In the genomic region with DNA sequence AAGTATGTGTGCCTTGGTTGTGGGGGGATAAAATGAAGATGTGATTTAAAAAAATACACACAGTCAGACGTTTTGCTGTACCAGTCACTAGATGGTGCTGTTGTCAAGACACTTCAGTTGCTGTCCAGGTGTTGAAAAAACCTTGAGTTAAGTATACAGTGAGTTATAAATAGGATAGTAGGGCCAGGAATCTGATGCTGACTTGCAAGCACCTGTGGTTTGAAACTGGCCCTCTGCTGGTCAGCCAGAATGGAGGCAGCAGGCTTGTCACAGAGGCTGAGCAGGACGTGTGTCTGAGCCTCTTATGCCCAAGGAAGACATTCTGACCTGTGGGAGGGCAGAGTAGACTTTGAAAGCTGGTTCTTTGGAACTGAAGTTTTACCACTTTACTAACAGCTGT, we compare ENCODE assay signal across 8 cellular contexts. TPM values are rescaled to one million over a fixed set of nuclear protein-coding genes. Genes with fewer than 3 reads are reported as not detected.
A peak's percentile ranks its signal among the peaks of the same experiment; 100 is the strongest.
DNase-seq lines count a peak whose midpoint lies in the region; ATAC-seq and TF ChIP-seq lines count a peak whose summit lies in the region.

No MANE protein-coding gene starts in this region.

- no peaks in the 10 kb centered on the region for H3K27me3 Mint-ChIP-seq in activated CD4-positive, alpha-beta memory T cell treated with anti-CD3 and anti-CD28 coated beads for 36 hours
- no peaks in the 10 kb centered on the region for H3K27me3 Mint-ChIP-seq in progenitor cell of endocrine pancreas

- intact Hi-C loops in activated CD4-positive, alpha-beta memory T cell treated with anti-CD3 and anti-CD28 coated beads for 36 hours (cut with micrococcal nuclease), result loop anchor here (2.0 to 10.0 kb wide), 4 partner anchors 53 to 311 kb away; a partner anchor contains a TSS

- H3K4me3 ChIP-seq in HEK293 (ENCODE audit: low read depth, low read length) (no peak overlapping the region), fibroblast of villous mesenchyme (ENCODE audit: low read depth, low read length) (no peak overlapping the region)

- peaks cover 34% of the 10 kb centered on the region for H3K36me3 Mint-ChIP-seq in activated CD4-positive, alpha-beta memory T cell treated with anti-CD3 and anti-CD28 coated beads for 36 hours
- peaks cover 18% of the 10 kb centered on the region for H3K36me3 Mint-ChIP-seq in progenitor cell of endocrine pancreas (ENCODE audit: insufficient read depth)

- TF ChIP-seq CTCF in HEK293 (tag by site-specific recombination; IDR thresholded peaks at IDR 0.05) (peak; percentile 40; the same call in 1 of the 2 replicates), fibroblast of villous mesenchyme (IDR thresholded peaks at IDR 0.05; ENCODE audit: insufficient read depth, low read depth, low read length) (peak; percentile 60), progenitor cell of endocrine pancreas (IDR thresholded peaks at IDR 0.05; ENCODE audit: unreplicated experiment) (peak; percentile 69)

- no peaks in the 10 kb centered on the region for H3K4me1 ChIP-seq in HEK293 (ENCODE audit: control insufficient read depth, insufficient read depth, low read length)

- POLR2A ChIA-PET in HEK293 (lab: Yijun Ruan, JAX), result interaction anchor here (1.0 kb wide), 1 partner anchor 51 kb away, joined by 4 read pairs; a partner anchor contains a TSS
- POLR2A ChIA-PET in activated CD4-positive, alpha-beta memory T cell treated with anti-CD3 and anti-CD28 coated beads for 36 hours (lab: Charles Lee), result no interaction called here

- no peaks in the 10 kb centered on the region for H3K9me3 ChIP-seq in HEK293 (ENCODE audit: control insufficient read depth, insufficient read depth, low read depth, low read length)

- no peaks in the 10 kb centered on the region for H3K9me3 Mint-ChIP-seq in activated CD4-positive, alpha-beta memory T cell treated with anti-CD3 and anti-CD28 coated beads for 36 hours
- H3K9me3 Mint-ChIP-seq in progenitor cell of endocrine pancreas (ENCODE audit: low read depth), result no peaks in the 10 kb centered on the region

- ATAC-seq in HG02588 (IDR thresholded peaks at IDR 0.05; ENCODE audit: unreplicated experiment) (no peak), HG03139 (IDR thresholded peaks at IDR 0.05; ENCODE audit: unreplicated experiment) (no peak)

- no peak overlapping the region for H3K27ac ChIP-seq in HEK293 (ENCODE audit: extremely low read depth, low read depth, low read length)

- DNase-seq in DMS79 (lab: John Stamatoyannopoulos, UW) (peak; percentile 66), NCI-H2227 treated with DMSO at 0.1 percent for 48 hours (lab: John Stamatoyannopoulos, UW) (peak; percentile 76), fibroblast of villous mesenchyme (ENCODE audit: low read depth) (peak; percentile 54), progenitor cell of endocrine pancreas (ENCODE audit: low spot score, unreplicated experiment) (peak; percentile 14)
- DNase-seq in activated CD4-positive, alpha-beta memory T cell treated with anti-CD3 and anti-CD28 coated beads for 36 hours, result peak; percentile 16

- no peak overlapping the region for H3K4me3 Mint-ChIP-seq in activated CD4-positive, alpha-beta memory T cell treated with anti-CD3 and anti-CD28 coated beads for 36 hours
- no peak overlapping the region for H3K4me3 Mint-ChIP-seq in progenitor cell of endocrine pancreas (ENCODE audit: low read depth)

- H3K4me1 Mint-ChIP-seq in activated CD4-positive, alpha-beta memory T cell treated with anti-CD3 and anti-CD28 coated beads for 36 hours (ENCODE audit: low read depth), result no peaks in the 10 kb centered on the region
- no peaks in the 10 kb centered on the region for H3K4me1 Mint-ChIP-seq in progenitor cell of endocrine pancreas (ENCODE audit: low read depth)

- CTCF ChIA-PET in HEK293 (lab: Yijun Ruan, JAX), result interaction anchor here (0.7 to 3.3 kb wide), 24 partner anchors 10 to 472 kb away, joined by 3 to 22 read pairs (median 5); a partner anchor contains a TSS
- CTCF ChIA-PET in activated CD4-positive, alpha-beta memory T cell treated with anti-CD3 and anti-CD28 coated beads for 36 hours (lab: Charles Lee), result interaction anchor here (0.6 to 2.5 kb wide), 16 partner anchors 8 to 311 kb away, joined by 3 to 14 read pairs (median 4); a partner anchor contains a TSS

- H3K36me3 ChIP-seq in HEK293 (ENCODE audit: control insufficient read depth in 2 of 2, insufficient read depth in 1 of 2, low read length in 2 of 2), result peaks cover 45 to 77% of the 10 kb centered on the region in 2 experiments

- no peak overlapping the region for H3K27ac Mint-ChIP-seq in activated CD4-positive, alpha-beta memory T cell treated with anti-CD3 and anti-CD28 coated beads for 36 hours
- H3K27ac Mint-ChIP-seq in progenitor cell of endocrine pancreas, result peak overlapping the region; percentile 30

TF ChIP-seq in HEK293, 187 proteins besides CTCF, POLR2A, EP300 and RAD21 (continues in another document):
- TF ChIP-seq, protein P1, sequence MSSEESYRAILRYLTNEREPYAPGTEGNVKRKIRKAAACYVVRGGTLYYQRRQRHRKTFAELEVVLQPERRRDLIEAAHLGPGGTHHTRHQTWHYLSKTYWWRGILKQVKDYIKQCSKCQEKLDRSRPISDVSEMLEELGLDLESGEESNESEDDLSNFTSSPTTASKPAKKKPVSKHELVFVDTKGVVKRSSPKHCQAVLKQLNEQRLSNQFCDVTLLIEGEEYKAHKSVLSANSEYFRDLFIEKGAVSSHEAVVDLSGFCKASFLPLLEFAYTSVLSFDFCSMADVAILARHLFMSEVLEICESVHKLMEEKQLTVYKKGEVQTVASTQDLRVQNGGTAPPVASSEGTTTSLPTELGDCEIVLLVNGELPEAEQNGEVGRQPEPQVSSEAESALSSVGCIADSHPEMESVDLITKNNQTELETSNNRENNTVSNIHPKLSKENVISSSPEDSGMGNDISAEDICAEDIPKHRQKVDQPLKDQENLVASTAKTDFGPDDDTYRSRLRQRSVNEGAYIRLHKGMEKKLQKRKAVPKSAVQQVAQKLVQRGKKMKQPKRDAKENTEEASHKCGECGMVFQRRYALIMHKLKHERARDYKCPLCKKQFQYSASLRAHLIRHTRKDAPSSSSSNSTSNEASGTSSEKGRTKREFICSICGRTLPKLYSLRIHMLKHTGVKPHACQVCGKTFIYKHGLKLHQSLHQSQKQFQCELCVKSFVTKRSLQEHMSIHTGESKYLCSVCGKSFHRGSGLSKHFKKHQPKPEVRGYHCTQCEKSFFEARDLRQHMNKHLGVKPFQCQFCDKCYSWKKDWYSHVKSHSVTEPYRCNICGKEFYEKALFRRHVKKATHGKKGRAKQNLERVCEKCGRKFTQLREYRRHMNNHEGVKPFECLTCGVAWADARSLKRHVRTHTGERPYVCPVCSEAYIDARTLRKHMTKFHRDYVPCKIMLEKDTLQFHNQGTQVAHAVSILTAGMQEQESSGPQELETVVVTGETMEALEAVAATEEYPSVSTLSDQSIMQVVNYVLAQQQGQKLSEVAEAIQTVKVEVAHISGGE (tag by site-specific recombination; conservative IDR thresholded peaks at IDR 0.05; ENCODE audit: low read depth), result no peak
- no peak for TF ChIP-seq ZNF354C (tag by site-specific recombination; IDR thresholded peaks at IDR 0.05; ENCODE audit: borderline replicate concordance, low read depth)
- TF ChIP-seq, protein P2, sequence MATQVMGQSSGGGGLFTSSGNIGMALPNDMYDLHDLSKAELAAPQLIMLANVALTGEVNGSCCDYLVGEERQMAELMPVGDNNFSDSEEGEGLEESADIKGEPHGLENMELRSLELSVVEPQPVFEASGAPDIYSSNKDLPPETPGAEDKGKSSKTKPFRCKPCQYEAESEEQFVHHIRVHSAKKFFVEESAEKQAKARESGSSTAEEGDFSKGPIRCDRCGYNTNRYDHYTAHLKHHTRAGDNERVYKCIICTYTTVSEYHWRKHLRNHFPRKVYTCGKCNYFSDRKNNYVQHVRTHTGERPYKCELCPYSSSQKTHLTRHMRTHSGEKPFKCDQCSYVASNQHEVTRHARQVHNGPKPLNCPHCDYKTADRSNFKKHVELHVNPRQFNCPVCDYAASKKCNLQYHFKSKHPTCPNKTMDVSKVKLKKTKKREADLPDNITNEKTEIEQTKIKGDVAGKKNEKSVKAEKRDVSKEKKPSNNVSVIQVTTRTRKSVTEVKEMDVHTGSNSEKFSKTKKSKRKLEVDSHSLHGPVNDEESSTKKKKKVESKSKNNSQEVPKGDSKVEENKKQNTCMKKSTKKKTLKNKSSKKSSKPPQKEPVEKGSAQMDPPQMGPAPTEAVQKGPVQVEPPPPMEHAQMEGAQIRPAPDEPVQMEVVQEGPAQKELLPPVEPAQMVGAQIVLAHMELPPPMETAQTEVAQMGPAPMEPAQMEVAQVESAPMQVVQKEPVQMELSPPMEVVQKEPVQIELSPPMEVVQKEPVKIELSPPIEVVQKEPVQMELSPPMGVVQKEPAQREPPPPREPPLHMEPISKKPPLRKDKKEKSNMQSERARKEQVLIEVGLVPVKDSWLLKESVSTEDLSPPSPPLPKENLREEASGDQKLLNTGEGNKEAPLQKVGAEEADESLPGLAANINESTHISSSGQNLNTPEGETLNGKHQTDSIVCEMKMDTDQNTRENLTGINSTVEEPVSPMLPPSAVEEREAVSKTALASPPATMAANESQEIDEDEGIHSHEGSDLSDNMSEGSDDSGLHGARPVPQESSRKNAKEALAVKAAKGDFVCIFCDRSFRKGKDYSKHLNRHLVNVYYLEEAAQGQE (tag by site-specific recombination; IDR thresholded peaks at IDR 0.05), result peak; percentile 92
- 0 out of 2 replicates have a peak, but pooled peaks have one; percentile 24 for TF ChIP-seq ZNF24 (tag by site-specific recombination; IDR thresholded peaks at IDR 0.05)
- TF ChIP-seq ZNF157 (tag by site-specific recombination; IDR thresholded peaks at IDR 0.05), result no peak
- TF ChIP-seq, protein P3, sequence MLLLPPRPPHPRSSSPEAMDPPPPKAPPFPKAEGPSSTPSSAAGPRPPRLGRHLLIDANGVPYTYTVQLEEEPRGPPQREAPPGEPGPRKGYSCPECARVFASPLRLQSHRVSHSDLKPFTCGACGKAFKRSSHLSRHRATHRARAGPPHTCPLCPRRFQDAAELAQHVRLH (tag by site-specific recombination; IDR thresholded peaks at IDR 0.05), result no peak
- TF ChIP-seq ZNF530 (tag by site-specific recombination; IDR thresholded peaks at IDR 0.05; ENCODE audit: low read depth), result no peak
- TF ChIP-seq ZNF2 (tag by site-specific recombination; IDR thresholded peaks at IDR 0.05), result peak; percentile 95
- TF ChIP-seq ZBTB48 (tag by site-specific recombination; IDR thresholded peaks at IDR 0.05), result no peak

RNA-seq across cellular contexts. Expression of a gene that starts 27.8 kb away (rescaled TPM):
- total RNA-seq in activated CD4-positive, alpha-beta memory T cell treated with anti-CD3 and anti-CD28 coated beads for 36 hours, result 10 to 100 TPM; 24.3 to 25.6 TPM
- total RNA-seq in fibroblast of villous mesenchyme, result 19.0 and 22.5 TPM in 2 replicates
- 30.8 and 34.2 TPM in 2 replicates for total RNA-seq in progenitor cell of endocrine pancreas

RNA-seq across cellular contexts. Expression of a gene that starts 51.4 kb away (rescaled TPM):
- 10 to 100 TPM; 69.2 to 70.1 TPM for total RNA-seq in activated CD4-positive, alpha-beta memory T cell treated with anti-CD3 and anti-CD28 coated beads for 36 hours
- total RNA-seq in fibroblast of villous mesenchyme, result 39.0 and 49.7 TPM in 2 replicates
- 48.0 and 50.5 TPM in 2 replicates for total RNA-seq in progenitor cell of endocrine pancreas

Comparison
In these comparisons a context has a peak if more than half of its experiments do, and no peak if none do; other contexts are left out.
1. DNase-seq: peak in every context shown above with its lines; median percentile 76 in NCI-H2227 treated with DMSO at 0.1 percent for 48 hours; 66 in DMS79; 54 in fibroblast of villous mesenchyme; 16 in activated CD4-positive, alpha-beta memory T cell treated with anti-CD3 and anti-CD28 coated beads for 36 hours; 14 in progenitor cell of endocrine pancreas.